In the genomic region with DNA sequence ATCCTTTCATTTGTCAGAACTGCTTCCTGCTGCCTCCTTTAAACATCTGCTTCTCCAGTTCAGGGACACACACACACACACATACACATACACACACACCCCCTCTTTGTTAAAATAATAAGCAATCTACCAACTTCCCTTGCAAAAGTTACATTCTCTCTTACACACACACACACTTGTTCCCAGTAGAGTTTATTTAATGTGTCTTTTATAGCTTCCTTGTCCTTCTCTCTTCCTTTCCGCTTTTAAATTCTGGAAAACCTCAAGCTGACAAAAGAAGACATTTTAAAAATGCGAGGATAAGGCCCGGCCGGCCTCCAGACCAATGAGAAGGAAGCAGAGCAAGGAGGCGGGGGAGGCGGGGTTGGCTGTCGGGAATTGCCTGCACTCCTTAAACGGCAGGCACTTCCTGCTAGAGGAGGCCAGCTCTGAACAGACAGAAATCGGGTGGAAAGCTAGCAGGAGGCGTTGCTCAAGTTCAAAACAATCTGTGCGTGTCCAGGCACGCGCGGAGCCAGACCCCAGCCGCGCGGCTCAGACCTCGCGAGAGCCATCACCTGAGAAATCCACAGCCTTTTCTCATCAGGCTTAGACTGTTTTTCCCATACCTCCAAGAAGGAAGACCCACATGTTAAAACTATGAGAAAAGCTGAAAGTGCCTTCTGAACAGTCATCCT, we compare ENCODE assay signal across 8 cellular contexts.
DNase-seq lines count a peak whose midpoint lies in the region; ATAC-seq, FAIRE-seq and TF ChIP-seq lines count a peak whose summit lies in the region.

No MANE protein-coding gene starts in this region.

- ATAC-seq in HG02642 (IDR thresholded peaks at IDR 0.05; ENCODE audit: poor library complexity, unreplicated experiment), result peak; percentile 95

- no peaks in the 10 kb centered on the region for H3K36me3 ChIP-seq in right atrium auricular region
- no peaks in the 10 kb centered on the region for H3K36me3 ChIP-seq in prostate gland

- H3K4me3 ChIP-seq in GM12865 (ENCODE audit: low read depth, low read length) (peak overlapping the region; percentile 55), right atrium auricular region (peak overlapping the region; percentile 39 to 48), prostate gland (peak overlapping the region; percentile 25 to 32)

- peak; percentile 76 for FAIRE-seq in urothelium cell line (lab: Jason Lieb, UNC)

- intact Hi-C loops in prostate gland (cut with DNase I), result no loop called here

- H3K9me3 ChIP-seq in right atrium auricular region, result no peaks in the 10 kb centered on the region
- no peaks in the 10 kb centered on the region for H3K9me3 ChIP-seq in prostate gland

- no peaks in the 10 kb centered on the region for H3K27me3 ChIP-seq in right atrium auricular region
- no peaks in the 10 kb centered on the region for H3K27me3 ChIP-seq in prostate gland (replicated peaks; ENCODE audit: insufficient read depth)

- TF ChIP-seq POLR2A in prostate gland (IDR thresholded peaks at IDR 0.05), result peak; percentile 28

- under 1% methylated on average over 19 of the region's 19 CpGs for WGBS in prostate gland

- TF ChIP-seq CTCF in GM12865 (IDR thresholded peaks at IDR 0.05; ENCODE audit: insufficient read depth, low read depth, low read length, missing control alignments) (no peak), right atrium auricular region (IDR thresholded peaks at IDR 0.05) (no peak), prostate gland (IDR thresholded peaks at IDR 0.05) (no peak)

- DNase-seq in GM12865 (ENCODE audit: low read depth) (peak; percentile 95), NCI-H1436 (lab: John Stamatoyannopoulos, UW) (peak; percentile 86), T-helper 2 cell (peak; percentile 40 to 86 (median 69)), anterior cingulate cortex (lab: John Stamatoyannopoulos, UW) (peak in 56 of 58 donors; percentile 19 to 92 (median 76)), right atrium auricular region (ENCODE audit: low spot score) (peak; percentile 98), prostate gland (ENCODE audit: low spot score) (peak; percentile 95), urothelium cell line (ENCODE audit: low spot score) (peak; percentile 95)

- H3K4me1 ChIP-seq in right atrium auricular region (peaks cover 0 to 31% of the 10 kb centered on the region in 2 donors), prostate gland (replicated peaks) (no peaks in the 10 kb centered on the region)

- H3K27ac ChIP-seq in right atrium auricular region (peak overlapping the region; percentile 81 to 92), prostate gland (peak overlapping the region; percentile 81 to 86)

Comparison
In these comparisons a context has a peak if more than half of its experiments do, and no peak if none do; other contexts are left out.
1. Peak in every context shown above with its lines: DNase-seq, ATAC-seq, H3K4me3 ChIP-seq and H3K27ac ChIP-seq.